In genomic region chr19:30212574-30212973, GRCh38 we compare ENCODE assay signal across 31 cellular contexts.
"Had no signal": no experiment of that assay in that cellular context is flagged by ENCODE, and none has a peak within 500 bp of the region (broad histone marks: within the 10 kb centered on the region; RNA-seq: fewer than 3 reads in every experiment).

No MANE protein-coding gene starts in this region.

- H3K27me3 ChIP-seq: colonic mucosa, pancreas, thyroid gland had no signal

- DNase-seq: colonic mucosa; dermis blood vessel endothelial cell; effector memory CD4-positive, alpha-beta T cell; erythroblast; esophagus squamous epithelium; foreskin melanocyte; glutamatergic neuron; heart right ventricle; hippocampal formation; kidney glomerular epithelial cell; left colon; left ventricle myocardium inferior; lower lobe of right lung; mucosa of descending colon; naive B cell; nucleus accumbens; pancreas; retina; stimulated activated CD4-positive, alpha-beta T cell treated with anti-CD3 and anti-CD28 coated beads, Interleukin-12 subunit alpha, Interleukin-12 subunit beta, amount 100 ng/mL, for 4 hours; stimulated activated CD4-positive, alpha-beta T cell treated with anti-CD3 and anti-CD28 coated beads, Interleukin-1b, Interleukin-23, amount 100 ng/mL, for 48 hours; stimulated activated CD4-positive, alpha-beta T cell treated with anti-CD3 and anti-CD28 coated beads, Interleukin-4, amount 100 ng/mL, for 1 hour; stimulated activated CD8-positive, alpha-beta memory T cell treated with anti-CD3 and anti-CD28 coated beads, Interleukin-4, amount 100 ng/mL, for 48 hours; stimulated activated naive CD4-positive, alpha-beta T cell treated with Interleukin-2 at 50 U/mL for 16 hours; stomach; thyroid gland; trophoblast cell had no signal

- H3K9me3 ChIP-seq: colonic mucosa, esophagus squamous epithelium, left ventricle myocardium inferior, lower lobe of right lung, mucosa of descending colon, pancreas, thyroid gland had no signal

- H3K4me3 ChIP-seq: colonic mucosa, esophagus squamous epithelium, heart right ventricle, left ventricle myocardium inferior, lower lobe of right lung, mucosa of descending colon, pancreas, smooth muscle cell, stomach, thyroid gland had no signal

- H3K27ac Mint-ChIP-seq: mesothelial cell of epicardium, naive B cell, nephron had no signal

- H3K36me3 Mint-ChIP-seq: mesothelial cell of epicardium, naive B cell had no signal

- H3K4me1 ChIP-seq: colonic mucosa, esophagus squamous epithelium, heart right ventricle, left ventricle myocardium inferior, lower lobe of right lung, pancreas, stomach, thyroid gland had no signal

- H3K9me3 Mint-ChIP-seq: central memory CD8-positive, alpha-beta T cell; mesothelial cell of epicardium had no signal

- H3K36me3 ChIP-seq: colonic mucosa, esophagus squamous epithelium, heart right ventricle, left ventricle myocardium inferior, lower lobe of right lung, pancreas, stomach, thyroid gland had no signal

- H3K4me2 ChIP-seq: smooth muscle cell had no signal

- ATAC-seq: heart right ventricle, left colon, lower lobe of right lung, mucosa of descending colon, pancreas, sciatic nerve had no signal

- H3K27ac ChIP-seq: colonic mucosa, esophagus squamous epithelium, heart right ventricle, left ventricle myocardium inferior, lower lobe of right lung, pancreas, stomach, thyroid gland had no signal

- H3K4me1 Mint-ChIP-seq: central memory CD8-positive, alpha-beta T cell; mesothelial cell of epicardium; nephron had no signal

- H3K4me3 Mint-ChIP-seq: central memory CD8-positive, alpha-beta T cell; mesothelial cell of epicardium; naive B cell; nephron had no signal
